ENCODE assay signal across 8 cellular contexts in the genomic region with DNA sequence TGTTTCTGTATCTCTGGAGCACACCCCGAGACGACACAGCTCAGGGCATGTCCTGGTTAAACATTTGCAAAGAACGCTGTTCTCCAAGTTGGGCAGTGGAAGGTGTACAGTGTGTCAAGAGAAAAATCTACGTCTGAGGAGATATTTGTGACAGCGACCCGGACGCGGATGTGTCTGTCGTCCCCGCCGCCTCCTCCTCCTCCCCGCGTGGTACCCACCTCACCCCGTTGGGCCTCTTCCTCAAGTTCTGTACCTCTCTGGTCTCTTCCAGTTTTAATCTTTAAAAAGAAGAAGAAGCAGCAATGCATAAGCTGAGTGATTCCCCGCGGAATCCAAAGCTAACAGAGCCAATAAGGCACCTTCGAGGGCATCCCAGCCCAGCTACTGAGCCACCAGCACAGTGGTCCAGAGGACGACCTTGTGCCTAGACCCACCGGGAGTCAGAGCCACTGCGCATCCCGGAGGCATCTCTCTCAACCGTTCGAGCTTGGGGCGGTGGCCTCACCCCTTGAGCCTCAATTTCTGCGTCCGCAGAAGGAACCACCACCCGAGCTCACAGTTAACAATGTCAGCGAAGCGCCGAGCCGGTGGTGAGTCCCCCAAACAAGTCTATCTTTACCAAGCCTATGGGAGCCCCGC. TPM values are rescaled to one million over a fixed set of nuclear protein-coding genes. Genes with fewer than 3 reads are reported as not detected.
DNase-seq lines count a peak whose midpoint lies in the region; ATAC-seq, FAIRE-seq and TF ChIP-seq lines count a peak whose summit lies in the region.

No MANE protein-coding gene starts in this region.

- peaks cover 63% of the 10 kb centered on the region for H3K79me2 ChIP-seq in K562 (ENCODE audit: control insufficient read depth, insufficient read depth, low read length)

- H3K27ac ChIP-seq in RWPE1 (peak overlapping the region; percentile 73), K562 (ENCODE audit: extremely low read depth, low read depth, low read length) (peak overlapping the region; percentile 78)

- peak overlapping the region; percentile 90 for H3K4me3 ChIP-seq in K562

- peaks cover 60% of the 10 kb centered on the region for H3K36me3 ChIP-seq in K562 (ENCODE audit: control insufficient read depth, insufficient read depth, low read length)

- TF ChIP-seq RAD21 in K562 (CRISPR knock-in tag; conservative IDR thresholded peaks at IDR 0.05 in 1 of 2, IDR thresholded peaks at IDR 0.05 in 1 of 2), result no peak

- H3K9me1 ChIP-seq in K562 (ENCODE audit: control insufficient read depth, insufficient read depth, low read length), result peaks cover 9% of the 10 kb centered on the region

- DNase-seq in GM18507 (ENCODE audit: extremely low spot score, insufficient read length, low read depth) (no peak), RWPE1 (ENCODE audit: low spot score) (peak; percentile 52), K562 (ENCODE audit: extremely low read depth in 1 of 4, low spot score in 3 of 4) (peak in 1 of 4 experiments; percentile 53), kidney tubule cell (ENCODE audit: low spot score) (peak; percentile 32)
- peak in 5 of 6 experiments; percentile 20 to 81 (median 59) for DNase-seq in stimulated activated naive CD4-positive, alpha-beta T cell (lab: John Stamatoyannopoulos, UW)
- DNase-seq in NK-92 treated with Interleukin-12 subunit alpha and Interleukin-12 subunit beta, amount 100 ng/mL, for 24 hours (lab: John Stamatoyannopoulos, UW), result no peak

- H3K27me3 ChIP-seq in K562 (ENCODE audit: control insufficient read depth in 2 of 2, insufficient read depth in 2 of 2, low read length in 2 of 2), result no peaks in the 10 kb centered on the region

- H2AFZ ChIP-seq in K562 (ENCODE audit: low read depth, low read length), result peak overlapping the region; percentile 90

- peak overlapping the region; percentile 98 for H3K4me2 ChIP-seq in K562 (ENCODE audit: insufficient read depth, low read length)

- FAIRE-seq in GM18507 (lab: Jason Lieb, UNC) (peak; percentile 48), K562 (lab: Jason Lieb, UNC) (no peak)

- H3K9me3 ChIP-seq in K562 (replicated peaks; ENCODE audit: control insufficient read depth, insufficient read depth, low read depth, low read length), result no peaks in the 10 kb centered on the region

- BruUV-seq in K562 (replicated peaks; lab: Mats Ljungman, UMichigan), result TSS peak; percentile 67

- no peak for TF ChIP-seq POLR2A in K562 (conservative IDR thresholded peaks at IDR 0.05)

- peak overlapping the region; percentile 88 to 97 for H3K9ac ChIP-seq in K562 (ENCODE audit: insufficient read depth in 1 of 2, low read depth in 2 of 2, low read length in 2 of 2)

- no peak for TF ChIP-seq CTCF in RWPE1 (conservative IDR thresholded peaks at IDR 0.05; ENCODE audit: low read depth)
- no peak for TF ChIP-seq CTCF in K562 (IDR thresholded peaks at IDR 0.05 in 2 of 3, conservative IDR thresholded peaks at IDR 0.05 in 1 of 3; ENCODE audit: insufficient read depth in 2 of 3, low read depth in 1 of 3, low read length in 3 of 3)

- CTCF ChIA-PET in RWPE1 (lab: Yijun Ruan, JAX) (interaction anchor here (0.5 to 0.7 kb wide), 2 partner anchors 85 to 794 kb away, joined by 3 read pairs; no protein-coding TSS in a partner anchor), K562 (lab: Yijun Ruan, JAX; ENCODE audit: low intra/inter-chr PET ratio) (no interaction called here)

- under 1% methylated on average over 32 of the region's 32 CpGs for WGBS in K562 (ENCODE audit: insufficient coverage, low coverage, missing lambda C conversion rate)

- in situ Hi-C loops in K562 (cut with MboI), result no loop called here

- no peak for TF ChIP-seq EP300 in K562 (IDR thresholded peaks at IDR 0.05; ENCODE audit: low read length)

- POLR2A ChIA-PET in RWPE1 (lab: Yijun Ruan, JAX; ENCODE audit: low non-redundant PET), result interaction anchor here (0.5 to 1.1 kb wide), 5 partner anchors 9 to 506 kb away, joined by 3 to 8 read pairs (median 4); no protein-coding TSS in a partner anchor
- POLR2A ChIA-PET in K562 (lab: Yijun Ruan, JAX), result interaction anchor here (0.6 to 5.5 kb wide), 12 partner anchors 8 to 451 kb away, joined by 3 to 39 read pairs (median 4); no protein-coding TSS in a partner anchor

- ATAC-seq in HG02763 (IDR thresholded peaks at IDR 0.05; ENCODE audit: unreplicated experiment), result peak; percentile 1
- peak; percentile 7 for ATAC-seq in K562
- no peak for ATAC-seq in HG02973 (IDR thresholded peaks at IDR 0.05; ENCODE audit: unreplicated experiment)

- peaks cover 39 to 45% of the 10 kb centered on the region in 2 experiments for H3K4me1 ChIP-seq in K562 (replicated peaks in 1 of 2; ENCODE audit: control insufficient read depth in 2 of 2, insufficient read depth in 2 of 2, low read length in 2 of 2)

- no peaks in the 10 kb centered on the region for H4K20me1 ChIP-seq in K562 (replicated peaks; ENCODE audit: control insufficient read depth, insufficient read depth, low read length)

- intact Hi-C loops in K562 (cut with micrococcal nuclease), result loop anchor here (1.0 to 2.0 kb wide), 3 partner anchors 10 to 50 kb away; a partner anchor contains a TSS

RNA-seq across cellular contexts. Expression of a gene that starts 0.5 kb away (rescaled TPM):
- total RNA-seq in K562 (2011; cell fraction: chromatin; rRNA removed; ENCODE audit: low replicate concordance), result 68.6 and 74.7 TPM in 2 replicates
- total RNA-seq in K562 (2011; cell fraction: nucleolus; rRNA removed), result 46.6 and 51.7 TPM in 2 replicates
- total RNA-seq in K562 (2011; cell fraction: nucleoplasm; rRNA removed), result 66.1 and 96.3 TPM in 2 replicates
- total RNA-seq in K562 (2014; rRNA removed) (196 and 199 TPM in 2 replicates), K562 (2014; rRNA removed; fragmentation: Illumina TruSeq; extraction: Trizol) (199 and 240 TPM in 2 replicates), K562 (2015; rRNA removed; fragmentation: Illumina TruSeq; extraction: Trizol) (220 and 223 TPM in 2 replicates), K562 (2021) (89.0 and 94.6 TPM in 2 replicates)
- polyA plus RNA-seq in K562 (2011; rRNA removed) (109 and 202 TPM in 2 replicates), K562 (2014; fragmentation: Illumina TruSeq; extraction: Trizol) (210 and 222 TPM in 2 replicates), K562 (2014; fragmentation: Nextera tagmentation; extraction: Ambion mirVana) (100 to 1,000 TPM; 132 to 266 TPM), K562 (2014; rRNA removed) (228 and 240 TPM in 2 replicates)
- polyA plus RNA-seq in K562 (2011; cell fraction: cytosol; rRNA removed), result 59.0 and 71.4 TPM in 2 replicates
- 17.0 and 17.5 TPM in 2 replicates for polyA plus RNA-seq in K562 (2011; cell fraction: nucleus; rRNA removed)
- 93.6 and 169 TPM in 2 replicates for polyA plus RNA-seq in K562 (2012)
- 131 and 142 TPM in 2 replicates for polyA minus RNA-seq in K562 (2011; rRNA and poly(A)+ RNA removed)
- polyA minus RNA-seq in K562 (2011; cell fraction: cytosol; rRNA and poly(A)+ RNA removed), result 32.3 and 42.4 TPM in 2 replicates
- 14.0 and 19.8 TPM in 2 replicates for polyA minus RNA-seq in K562 (2011; cell fraction: nucleus; rRNA and poly(A)+ RNA removed)

RNA-seq across cellular contexts. Expression of a gene that starts 0.7 kb away (rescaled TPM):
- total RNA-seq in K562 (2011; cell fraction: chromatin; rRNA removed; ENCODE audit: low replicate concordance), result 152 and 399 TPM in 2 replicates
- 296 and 299 TPM in 2 replicates for total RNA-seq in K562 (2011; cell fraction: nucleolus; rRNA removed)
- 160 and 192 TPM in 2 replicates for total RNA-seq in K562 (2011; cell fraction: nucleoplasm; rRNA removed)
- 77.0 and 115 TPM in 2 replicates for total RNA-seq in K562 (2014; rRNA removed)
- total RNA-seq in K562 (2014; rRNA removed; fragmentation: Illumina TruSeq; extraction: Trizol), result 20.6 and 22.0 TPM in 2 replicates
- 41.3 and 44.8 TPM in 2 replicates for total RNA-seq in K562 (2015; rRNA removed; fragmentation: Illumina TruSeq; extraction: Trizol)
- total RNA-seq in K562 (2021), result 119 and 136 TPM in 2 replicates
- 54.6 and 81.2 TPM in 2 replicates for polyA plus RNA-seq in K562 (2011; rRNA removed)
- 64.8 and 118 TPM in 2 replicates for polyA plus RNA-seq in K562 (2011; cell fraction: cytosol; rRNA removed)
- 369 and 565 TPM in 2 replicates for polyA plus RNA-seq in K562 (2011; cell fraction: nucleus; rRNA removed)
- polyA plus RNA-seq in K562 (2012), result 82.0 and 122 TPM in 2 replicates
- polyA plus RNA-seq in K562 (2014; fragmentation: Illumina TruSeq; extraction: Trizol), result 49.1 and 76.2 TPM in 2 replicates
- polyA plus RNA-seq in K562 (2014; fragmentation: Nextera tagmentation; extraction: Ambion mirVana), result 1 to 10 TPM; 1.9 to 3.2 TPM
- polyA plus RNA-seq in K562 (2014; rRNA removed), result 103 and 104 TPM in 2 replicates
- polyA minus RNA-seq in K562 (2011; rRNA and poly(A)+ RNA removed), result 25.8 and 37.9 TPM in 2 replicates
- polyA minus RNA-seq in K562 (2011; cell fraction: cytosol; rRNA and poly(A)+ RNA removed), result 39.3 and 57.6 TPM in 2 replicates
- 82.0 and 96.4 TPM in 2 replicates for polyA minus RNA-seq in K562 (2011; cell fraction: nucleus; rRNA and poly(A)+ RNA removed)

RNA-seq across cellular contexts. Expression of a gene that starts 10.7 kb away (rescaled TPM):
- total RNA-seq in K562 (2011; cell fraction: chromatin; rRNA removed; ENCODE audit: low replicate concordance), result 109 and 165 TPM in 2 replicates
- 107 and 123 TPM in 2 replicates for total RNA-seq in K562 (2011; cell fraction: nucleolus; rRNA removed)
- 121 and 138 TPM in 2 replicates for total RNA-seq in K562 (2011; cell fraction: nucleoplasm; rRNA removed)
- 44.4 and 46.0 TPM in 2 replicates for total RNA-seq in K562 (2014; rRNA removed)
- 39.9 and 45.9 TPM in 2 replicates for total RNA-seq in K562 (2014; rRNA removed; fragmentation: Illumina TruSeq; extraction: Trizol)
- 54.3 and 55.5 TPM in 2 replicates for total RNA-seq in K562 (2015; rRNA removed; fragmentation: Illumina TruSeq; extraction: Trizol)
- 49.5 and 51.3 TPM in 2 replicates for total RNA-seq in K562 (2021)
- polyA plus RNA-seq in K562 (2011; rRNA removed), result 74.8 and 85.8 TPM in 2 replicates
- 67.0 and 76.5 TPM in 2 replicates for polyA plus RNA-seq in K562 (2011; cell fraction: cytosol; rRNA removed)
- 41.7 and 44.0 TPM in 2 replicates for polyA plus RNA-seq in K562 (2011; cell fraction: nucleus; rRNA removed)
- polyA plus RNA-seq in K562 (2012), result 55.0 and 59.0 TPM in 2 replicates
- 68.9 and 74.0 TPM in 2 replicates for polyA plus RNA-seq in K562 (2014; fragmentation: Illumina TruSeq; extraction: Trizol)
- polyA plus RNA-seq in K562 (2014; fragmentation: Nextera tagmentation; extraction: Ambion mirVana), result 1 to 10 TPM; 4.5 to 9.9 TPM
- 67.9 and 74.7 TPM in 2 replicates for polyA plus RNA-seq in K562 (2014; rRNA removed)
- polyA minus RNA-seq in K562 (2011; rRNA and poly(A)+ RNA removed), result 56.3 and 66.1 TPM in 2 replicates
- 27.0 and 29.2 TPM in 2 replicates for polyA minus RNA-seq in K562 (2011; cell fraction: cytosol; rRNA and poly(A)+ RNA removed)
- polyA minus RNA-seq in K562 (2011; cell fraction: nucleus; rRNA and poly(A)+ RNA removed), result 23.3 and 34.1 TPM in 2 replicates

RNA-seq across cellular contexts. Expression of a gene that starts 31.6 kb away (rescaled TPM):
- 77.2 and 131 TPM in 2 replicates for total RNA-seq in K562 (2011; cell fraction: chromatin; rRNA removed; ENCODE audit: low replicate concordance)
- total RNA-seq in K562 (2011; cell fraction: nucleolus; rRNA removed), result 102 and 116 TPM in 2 replicates
- total RNA-seq in K562 (2011; cell fraction: nucleoplasm; rRNA removed), result 91.4 and 101 TPM in 2 replicates
- 21.5 and 24.5 TPM in 2 replicates for total RNA-seq in K562 (2014; rRNA removed)
- 23.4 and 23.9 TPM in 2 replicates for total RNA-seq in K562 (2014; rRNA removed; fragmentation: Illumina TruSeq; extraction: Trizol)
- total RNA-seq in K562 (2015; rRNA removed; fragmentation: Illumina TruSeq; extraction: Trizol), result 23.7 and 25.4 TPM in 2 replicates
- 28.6 and 28.7 TPM in 2 replicates for total RNA-seq in K562 (2021)
- polyA plus RNA-seq in K562 (2011; rRNA removed), result 28.9 and 36.5 TPM in 2 replicates
- 28.1 and 29.3 TPM in 2 replicates for polyA plus RNA-seq in K562 (2011; cell fraction: cytosol; rRNA removed)
- polyA plus RNA-seq in K562 (2011; cell fraction: nucleus; rRNA removed), result 23.9 and 27.6 TPM in 2 replicates
- 19.3 and 22.5 TPM in 2 replicates for polyA plus RNA-seq in K562 (2012)
- polyA plus RNA-seq in K562 (2014; fragmentation: Illumina TruSeq; extraction: Trizol), result 24.6 and 27.0 TPM in 2 replicates
- polyA plus RNA-seq in K562 (2014; fragmentation: Nextera tagmentation; extraction: Ambion mirVana), result 1 to 10 TPM; 4.2 to 6.9 TPM
- polyA plus RNA-seq in K562 (2014; rRNA removed), result 28.1 and 29.2 TPM in 2 replicates
- polyA minus RNA-seq in K562 (2011; rRNA and poly(A)+ RNA removed), result 27.4 and 40.5 TPM in 2 replicates
- 11.3 and 14.8 TPM in 2 replicates for polyA minus RNA-seq in K562 (2011; cell fraction: cytosol; rRNA and poly(A)+ RNA removed)
- 19.0 and 21.8 TPM in 2 replicates for polyA minus RNA-seq in K562 (2011; cell fraction: nucleus; rRNA and poly(A)+ RNA removed)

Comparison
In these comparisons a context has a peak if more than half of its experiments do, and no peak if none do; other contexts are left out.
1. DNase-seq: peak in RWPE1 (single experiment), kidney tubule cell (single experiment) and stimulated activated naive CD4-positive, alpha-beta T cell (5 of 6); none in GM18507 (single experiment) and NK-92 treated with Interleukin-12 subunit alpha and Interleukin-12 subunit beta, amount 100 ng/mL, for 24 hours (single experiment).